Comparison of ENCODE assay signal across 16 cellular contexts in the genomic region with DNA sequence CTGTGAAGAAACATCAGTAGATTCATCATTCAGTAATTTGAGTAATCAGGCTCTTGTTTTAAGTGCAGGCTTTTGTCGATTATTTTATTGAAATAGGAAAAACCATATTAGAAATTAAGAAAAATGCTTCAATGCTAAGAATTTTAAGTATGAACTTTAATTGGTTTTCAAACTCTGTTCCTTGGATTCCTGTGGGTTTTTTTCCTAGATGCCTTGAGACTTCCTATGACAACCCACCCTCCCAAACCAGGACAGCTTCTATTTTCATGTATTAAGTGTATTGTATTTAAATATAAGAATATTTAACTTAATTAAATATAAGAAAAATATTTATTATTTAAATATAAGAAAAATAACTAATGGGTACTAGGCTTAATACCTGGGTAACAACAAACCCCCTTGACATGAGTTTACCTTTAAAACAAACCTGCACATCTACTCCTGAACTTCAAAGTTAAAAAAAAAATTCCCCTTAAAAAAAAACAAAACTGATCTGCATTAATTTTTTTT. TPM values are rescaled to one million over a fixed set of nuclear protein-coding genes. Genes with fewer than 3 reads are reported as not detected.
DNase-seq lines count a peak whose midpoint lies in the region; ATAC-seq, FAIRE-seq and TF ChIP-seq lines count a peak whose summit lies in the region.
"Had no signal": no experiment of that assay in that cellular context is flagged by ENCODE, and none has a peak within 500 bp of the region (broad histone marks: within the 10 kb centered on the region; RNA-seq: fewer than 3 reads in every experiment).

No MANE protein-coding gene starts in this region.

- ATAC-seq in GM23338 = no peak
- ATAC-seq: GM12878; naive thymus-derived CD4-positive, alpha-beta T cell; stimulated activated naive CD8-positive, alpha-beta T cell treated with anti-CD3 and anti-CD28 coated beads, Interleukin-15, amount 100 ng/mL, for 72 hours; upper lobe of right lung had no signal

- 0 out of 2 replicates have a peak, but pooled peaks cover 5% of the 10 kb centered on the region for H3F3A ChIP-seq in GM23338 (replicated peaks; ENCODE audit: low read depth)

- TF ChIP-seq CTCF in GM23338 (conservative IDR thresholded peaks at IDR 0.05; ENCODE audit: low read depth in 2 of 2) (no peak), choroid plexus epithelial cell (conservative IDR thresholded peaks at IDR 0.05; ENCODE audit: low read depth, low read length) (no peak), nephron (IDR thresholded peaks at IDR 0.05; ENCODE audit: unreplicated experiment in 3 of 3) (no peak)

- H3K9me3 Mint-ChIP-seq in GM23338 = no peaks in the 10 kb centered on the region
- no peaks in the 10 kb centered on the region for H3K9me3 Mint-ChIP-seq in nephron
- H3K9me3 Mint-ChIP-seq: stimulated activated naive CD8-positive, alpha-beta T cell treated with anti-CD3 and anti-CD28 coated beads, Interleukin-15, amount 100 ng/mL, for 72 hours had no signal

- H3K4me1 ChIP-seq in GM23338 (ENCODE audit: insufficient read depth) = peaks cover 33% of the 10 kb centered on the region

- peaks cover 74% of the 10 kb centered on the region for H3K79me2 ChIP-seq in GM23338 (replicated peaks; ENCODE audit: insufficient read depth)

- peaks cover 25% of the 10 kb centered on the region for H4K20me1 ChIP-seq in GM23338 (replicated peaks; ENCODE audit: insufficient read depth)

- peaks cover 4% of the 10 kb centered on the region for H3K27me3 Mint-ChIP-seq in GM23338 (ENCODE audit: insufficient read depth, low read depth, poor library complexity)
- peaks cover 3% of the 10 kb centered on the region for H3K27me3 Mint-ChIP-seq in nephron (ENCODE audit: low read depth)
- H3K27me3 Mint-ChIP-seq: stimulated activated naive CD8-positive, alpha-beta T cell treated with anti-CD3 and anti-CD28 coated beads, Interleukin-15, amount 100 ng/mL, for 72 hours had no signal

- H3K4me3 Mint-ChIP-seq in GM23338 (no peak overlapping the region), nephron (peak overlapping the region; percentile 26 to 49 (median 32))

- FAIRE-seq in A204.1 (lab: Jason Lieb, UNC) = peak; percentile 32
- FAIRE-seq: GM12878 had no signal

- no peak overlapping the region for H3K27ac Mint-ChIP-seq in GM23338
- peak overlapping the region in 1 of 3 experiments; percentile 30 for H3K27ac Mint-ChIP-seq in nephron

- 0 out of 2 replicates have a peak overlapping the region, but pooled peaks have one; percentile 90 for H3K4me2 ChIP-seq in GM23338

- no peaks in the 10 kb centered on the region for H3K36me3 Mint-ChIP-seq in GM23338 (ENCODE audit: low read depth)
- H3K36me3 Mint-ChIP-seq in nephron (ENCODE audit: low read depth) = no peaks in the 10 kb centered on the region

- H3K27me3 ChIP-seq in GM23338 (ENCODE audit: insufficient read depth) = no peaks in the 10 kb centered on the region
- H3K27me3 ChIP-seq: upper lobe of right lung had no signal

- no peak overlapping the region for H3K4me3 ChIP-seq in GM23338
- no peak overlapping the region for H3K4me3 ChIP-seq in choroid plexus epithelial cell (ENCODE audit: low read depth, low read length)
- H3K4me3 ChIP-seq: GM12878, lung, upper lobe of right lung had no signal

- H3K9me2 ChIP-seq in GM23338 (ENCODE audit: insufficient read depth) = no peaks in the 10 kb centered on the region

- no peak overlapping the region for H2AFZ ChIP-seq in GM23338

- H3K36me3 ChIP-seq in GM23338 (ENCODE audit: insufficient read depth) = no peaks in the 10 kb centered on the region
- H3K36me3 ChIP-seq: upper lobe of right lung had no signal

- H3K27ac ChIP-seq in GM23338 (ENCODE audit: low read depth) = no peak overlapping the region
- H3K27ac ChIP-seq: upper lobe of right lung had no signal

- DNase-seq in GM23338 (ENCODE audit: low spot score) = no peak
- peak; percentile 12 for DNase-seq in choroid plexus epithelial cell (ENCODE audit: low read depth)
- DNase-seq in activated T-cell treated with anti-CD3 and anti-CD28 coated beads, Interleukin-2, amount 50 U/mL, for 1 hour = no peak
- DNase-seq in GM19238 (ENCODE audit: insufficient read length, low spot score) = no peak
- no peak for DNase-seq in NCI-H1694 treated with DMSO at 0.1 percent for 48 hours (lab: John Stamatoyannopoulos, UW)
- no peak for DNase-seq in NCI-H82 treated with DMSO at 0.1 percent for 48 hours (lab: John Stamatoyannopoulos, UW; ENCODE audit: unreplicated experiment)
- DNase-seq: naive thymus-derived CD4-positive, alpha-beta T cell; NCI-H2081; NCI-H510A treated with DMSO at 0.1 percent for 48 hours; stimulated activated naive CD8-positive, alpha-beta T cell treated with anti-CD3 and anti-CD28 coated beads, Interleukin-15, amount 100 ng/mL, for 72 hours; T-helper 2 cell; upper lobe of right lung had no signal

- H3K4me1 Mint-ChIP-seq in GM23338 = peaks cover 42% of the 10 kb centered on the region
- H3K4me1 Mint-ChIP-seq in nephron = peaks cover 45% of the 10 kb centered on the region

TF ChIP-seq in GM23338, 12 proteins besides CTCF, POLR2A, EP300 and RAD21 (continues in another document):
- TF ChIP-seq CREB1 (CRISPR knock-in tag; IDR thresholded peaks at IDR 0.05; ENCODE audit: low read depth) = no peak
- no peak for TF ChIP-seq POLR2AphosphoS5 (IDR thresholded peaks at IDR 0.05; ENCODE audit: low read depth)
- no peak for TF ChIP-seq NANOG (IDR thresholded peaks at IDR 0.05; ENCODE audit: borderline replicate concordance)
- TF ChIP-seq JUNB (IDR thresholded peaks at IDR 0.05; ENCODE audit: unreplicated experiment) = no peak
- no peak for TF ChIP-seq ETS1 (IDR thresholded peaks at IDR 0.05)
- TF ChIP-seq EZH2 (IDR thresholded peaks at IDR 0.05; ENCODE audit: low read depth, unreplicated experiment) = no peak
- TF ChIP-seq ZNF114 (CRISPR knock-in tag; IDR thresholded peaks at IDR 0.05) = no peak

RNA-seq across cellular contexts. Expression of gene ARHGAP5, which starts 3.0 kb away (rescaled TPM):
- total RNA-seq in GM23338 (2014; rRNA removed; shearing (Covaris generic)) = 68.7 and 72.6 TPM in 2 replicates
- 22.1 and 22.3 TPM in 2 replicates for polyA plus RNA-seq in GM23338 (2016; fragmentation: Nextera tagmentation; extraction: Ambion mirVana)
